8 cellular contexts compared by ENCODE assay signal in genomic region chr12:80187660-80188090, GRCh38.
DNase-seq lines count a peak whose midpoint lies in the region; ATAC-seq and TF ChIP-seq lines count a peak whose summit lies in the region.

No MANE protein-coding gene starts in this region.

- H3K9me3 ChIP-seq in Peyer's patch (no peaks in the 10 kb centered on the region), esophagus muscularis mucosa (no peaks in the 10 kb centered on the region)

- no peaks in the 10 kb centered on the region for H3K36me3 Mint-ChIP-seq in stimulated activated naive B cell treated with anti-CD40 and anti-IgM and Interleukin-4, amounts not matched to agents 10 μg/mL and 1 μg/mL and 100 μg/mL, for 72 hours

- H3K4me1 Mint-ChIP-seq in stimulated activated naive B cell treated with anti-CD40 and anti-IgM and Interleukin-4, amounts not matched to agents 10 μg/mL and 1 μg/mL and 100 μg/mL, for 72 hours, result peaks cover 0 to 10% of the 10 kb centered on the region in 2 donors

- TF ChIP-seq CTCF in Peyer's patch (IDR thresholded peaks at IDR 0.05) (no peak), esophagus muscularis mucosa (IDR thresholded peaks at IDR 0.05) (no peak)

- TF ChIP-seq POLR2A in Peyer's patch (IDR thresholded peaks at IDR 0.05), result no peak
- TF ChIP-seq POLR2A in esophagus muscularis mucosa (IDR thresholded peaks at IDR 0.05; ENCODE audit: low read depth), result no peak

- peak overlapping the region in 3 of 4 donors; percentile 30 to 84 (median 56) for H3K27ac ChIP-seq in Peyer's patch
- peak overlapping the region; percentile 75 to 89 (median 87) for H3K27ac ChIP-seq in esophagus muscularis mucosa (replicated peaks in 1 of 4)

- H3K27me3 ChIP-seq in Peyer's patch (no peaks in the 10 kb centered on the region), esophagus muscularis mucosa (no peaks in the 10 kb centered on the region)

- peaks cover 0 to 3% of the 10 kb centered on the region in 2 donors for H3K27me3 Mint-ChIP-seq in stimulated activated naive B cell treated with anti-CD40 and anti-IgM and Interleukin-4, amounts not matched to agents 10 μg/mL and 1 μg/mL and 100 μg/mL, for 72 hours

- H3K36me3 ChIP-seq in Peyer's patch (no peaks in the 10 kb centered on the region), esophagus muscularis mucosa (no peaks in the 10 kb centered on the region)

- H3K4me3 ChIP-seq in Peyer's patch, result no peak overlapping the region
- no peak overlapping the region for H3K4me3 ChIP-seq in esophagus muscularis mucosa

- H3K27ac Mint-ChIP-seq in stimulated activated naive B cell treated with anti-CD40 and anti-IgM and Interleukin-4, amounts not matched to agents 10 μg/mL and 1 μg/mL and 100 μg/mL, for 72 hours, result no peak overlapping the region

- H3K4me1 ChIP-seq in Peyer's patch (peaks cover 0 to 4% (median 0%) of the 10 kb centered on the region in 4 donors), esophagus muscularis mucosa (peaks cover 13 to 47% (median 37%) of the 10 kb centered on the region in 4 donors)

- intact Hi-C loops in esophagus muscularis mucosa (cut with DNase I), result loop anchor here (5.0 to 10.0 kb wide), 6 partner anchors 135 to 633 kb away; partner anchors contain the start of gene PPP1R12A

- 35% methylated on average over 2 of the region's 2 CpGs for WGBS in esophagus muscularis mucosa

- DNase-seq in Peyer's patch (no peak), esophagus muscularis mucosa (ENCODE audit: extremely low spot score) (no peak), NCI-H226 (no peak)
- DNase-seq in stimulated activated naive B cell treated with anti-CD40 and anti-IgM and Interleukin-4, amounts not matched to agents 10 μg/mL and 1 μg/mL and 100 μg/mL, for 72 hours, result no peak
- no peak for DNase-seq in activated CD4-positive, CD25-positive, alpha-beta regulatory T cell treated with anti-CD3 and anti-CD28 coated beads, Interleukin-2, amount 50 U/mL, for 72 hours
- no peak for DNase-seq in activated CD8-positive, alpha-beta memory T cell treated with anti-CD3 and anti-CD28 coated beads for 24 hours

- ATAC-seq in GM18517 (IDR thresholded peaks at IDR 0.05; ENCODE audit: unreplicated experiment), result peak; percentile 47
- ATAC-seq in HG03108 (IDR thresholded peaks at IDR 0.05; ENCODE audit: unreplicated experiment), result peak; percentile 63
- peak; percentile 67 to 76 for ATAC-seq in stimulated activated naive B cell treated with anti-CD40 and anti-IgM and Interleukin-4, amounts not matched to agents 10 μg/mL and 1 μg/mL and 100 μg/mL, for 72 hours (replicated peaks)

- no peak for TF ChIP-seq EP300 in esophagus muscularis mucosa (IDR thresholded peaks at IDR 0.05)

- no peaks in the 10 kb centered on the region for H3K9me3 Mint-ChIP-seq in stimulated activated naive B cell treated with anti-CD40 and anti-IgM and Interleukin-4, amounts not matched to agents 10 μg/mL and 1 μg/mL and 100 μg/mL, for 72 hours

- no peak overlapping the region for H3K4me3 Mint-ChIP-seq in stimulated activated naive B cell treated with anti-CD40 and anti-IgM and Interleukin-4, amounts not matched to agents 10 μg/mL and 1 μg/mL and 100 μg/mL, for 72 hours
